ENCODE assay signal across 10 cellular contexts in the genomic region with DNA sequence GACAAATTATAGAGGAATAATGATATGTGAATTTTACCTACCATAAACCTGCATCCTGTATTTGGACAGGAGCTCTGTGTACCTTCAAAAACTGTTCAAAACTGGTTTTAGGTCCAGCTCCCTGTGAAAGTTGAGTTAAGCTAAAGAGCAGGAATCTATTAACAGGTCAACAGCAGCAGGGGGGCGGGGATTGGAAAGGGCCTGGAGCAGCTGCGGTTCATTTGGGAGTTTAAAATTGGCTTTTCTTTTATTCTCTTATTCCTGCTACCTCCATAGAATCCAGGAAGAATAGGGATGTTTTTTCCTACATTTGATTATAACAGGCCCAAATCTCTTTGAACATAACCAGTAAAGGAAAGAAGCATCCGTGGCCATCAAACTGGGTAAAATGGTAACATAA. TPM values are rescaled to one million over a fixed set of nuclear protein-coding genes. Genes with fewer than 3 reads are reported as not detected.
DNase-seq lines count a peak whose midpoint lies in the region; ATAC-seq and TF ChIP-seq lines count a peak whose summit lies in the region.
"Had no signal": no experiment of that assay in that cellular context is flagged by ENCODE, and none has a peak within 500 bp of the region (broad histone marks: within the 10 kb centered on the region; RNA-seq: fewer than 3 reads in every experiment).

No MANE protein-coding gene starts in this region.

- H3K36me3 ChIP-seq in body of pancreas (replicated peaks in 1 of 2; ENCODE audit: insufficient read depth in 1 of 2, low read depth in 2 of 2) (no peaks in the 10 kb centered on the region), skeletal muscle satellite cell (ENCODE audit: insufficient read depth, low read length) (no peaks in the 10 kb centered on the region)
- H3K36me3 ChIP-seq: uterus had no signal

- H3K9ac ChIP-seq in skeletal muscle satellite cell (ENCODE audit: low read depth, low read length), result peak overlapping the region; percentile 49

- WGBS in body of pancreas, 2 donors, result 71 to 72% methylated on average over 3 of the region's 3 CpGs

- no peak for TF ChIP-seq POLR2A in body of pancreas (IDR thresholded peaks at IDR 0.05)

- DNase-seq in HK-2 (ENCODE audit: unreplicated experiment) (peak; percentile 5), body of pancreas (no peak), iris pigment epithelial cell (ENCODE audit: low read depth) (peak; percentile 4), GM13976 (ENCODE audit: low spot score) (no peak)
- DNase-seq: kidney, NCI-H1694 treated with DMSO at 0.1 percent for 48 hours, uterus had no signal

- peak overlapping the region; percentile 51 for H3K4me2 ChIP-seq in skeletal muscle satellite cell (ENCODE audit: low read length)

- intact Hi-C loops in body of pancreas (cut with DNase I), result no loop called here

- peaks cover 10% of the 10 kb centered on the region for H3K4me1 ChIP-seq in body of pancreas
- peaks cover 18% of the 10 kb centered on the region for H3K4me1 ChIP-seq in skeletal muscle satellite cell (ENCODE audit: control insufficient read depth, insufficient read depth, low read length)
- H3K4me1 ChIP-seq: uterus had no signal

- ATAC-seq in body of pancreas (peak; percentile 32), HG02610 (IDR thresholded peaks at IDR 0.05; ENCODE audit: unreplicated experiment) (no peak), GM18498 (IDR thresholded peaks at IDR 0.05; ENCODE audit: unreplicated experiment) (no peak)

- no peaks in the 10 kb centered on the region for H3K27me3 ChIP-seq in body of pancreas
- no peaks in the 10 kb centered on the region for H3K27me3 ChIP-seq in skeletal muscle satellite cell (ENCODE audit: control insufficient read depth, insufficient read depth, low read length)
- H3K27me3 ChIP-seq: uterus had no signal

- H3K27ac ChIP-seq in body of pancreas, result peak overlapping the region in 3 of 4 donors; percentile 32 to 59 (median 57)
- H3K27ac ChIP-seq: uterus had no signal

- H3K4me3 ChIP-seq in body of pancreas (no peak overlapping the region), skeletal muscle satellite cell (ENCODE audit: low read length) (no peak overlapping the region)
- H3K4me3 ChIP-seq: uterus had no signal

- TF ChIP-seq CTCF in body of pancreas (IDR thresholded peaks at IDR 0.05) (no peak), GM13976 (IDR thresholded peaks at IDR 0.05; ENCODE audit: borderline replicate concordance, control extremely low read depth, extremely low read depth, insufficient read depth, missing control alignments) (no peak)

- H3K9me3 ChIP-seq in body of pancreas (peaks cover 0 to 5% (median 0%) of the 10 kb centered on the region in 3 donors), skeletal muscle satellite cell (replicated peaks; ENCODE audit: low read length) (peaks cover 3% of the 10 kb centered on the region)
- H3K9me3 ChIP-seq: uterus had no signal

- in situ Hi-C loops in GM13976 (cut with MboI; ENCODE audit: low sequenced_read_pairs, unreplicated experiment), result no loop called here

RNA-seq across cellular contexts. Expression of a gene that starts 23.8 kb away (rescaled TPM):
- total RNA-seq in body of pancreas, result 10 to 100 TPM; 56.7 to 96.0 TPM
- total RNA-seq in skeletal muscle satellite cell (2012; rRNA removed), result 0.51 and 2.0 TPM in 2 replicates

RNA-seq across cellular contexts. Expression of a gene that starts 37.9 kb away (rescaled TPM):
- total RNA-seq in body of pancreas, result 1 to 10 TPM in 1 of 2 donors, under 1 TPM in 1; 0.99 to 1.3 TPM
- not detected in 2 replicates for total RNA-seq in skeletal muscle satellite cell (2012; rRNA removed)

Comparison
In these comparisons a context has a peak if more than half of its experiments do, and no peak if none do; other contexts are left out.
1. DNase-seq: peak in HK-2 (single experiment) and iris pigment epithelial cell (single experiment); none in body of pancreas (0 of 4) and GM13976 (single experiment).